15 cellular contexts compared by ENCODE assay signal in the genomic region with DNA sequence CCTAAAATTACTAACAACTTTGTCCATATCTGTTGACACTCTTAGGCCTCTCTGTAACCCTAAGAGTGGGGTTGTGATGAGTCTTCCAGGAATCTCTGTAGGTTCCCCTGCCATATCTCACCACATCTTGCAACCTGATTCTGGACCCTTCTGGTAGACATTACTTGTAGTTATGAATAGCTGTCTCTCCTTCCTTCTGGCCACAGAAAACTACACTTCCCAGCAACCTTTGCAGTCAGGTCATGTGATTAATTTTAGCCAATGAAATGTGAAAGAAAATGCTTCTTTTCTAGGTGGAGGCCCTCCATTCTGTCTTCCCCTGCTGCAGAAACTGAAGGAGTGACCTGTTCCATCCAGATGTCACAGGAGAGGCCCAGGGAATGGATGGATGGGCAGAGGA.
DNase-seq lines count a peak whose midpoint lies in the region; ATAC-seq, FAIRE-seq and TF ChIP-seq lines count a peak whose summit lies in the region.
"Had no signal": no experiment of that assay in that cellular context is flagged by ENCODE, and none has a peak within 500 bp of the region (broad histone marks: within the 10 kb centered on the region; RNA-seq: fewer than 3 reads in every experiment).

No MANE protein-coding gene starts in this region.

- no peak overlapping the region for H3K4me3 ChIP-seq in heart left ventricle
- H3K4me3 ChIP-seq: smooth muscle cell had no signal

- DNase-seq in DMS 273 (lab: John Stamatoyannopoulos, UW; ENCODE audit: unreplicated experiment), result peak; percentile 44
- no peak for DNase-seq in DMS 273 treated with DMSO at 0.1 percent for 48 hours (lab: John Stamatoyannopoulos, UW)
- DNase-seq in GM19239 (ENCODE audit: insufficient read length, low spot score), result no peak
- DNase-seq in RWPE1 (ENCODE audit: low spot score), result peak; percentile 7
- DNase-seq in germinal center (ENCODE audit: low spot score), result peak; percentile 40
- DNase-seq in DMS153 (lab: John Stamatoyannopoulos, UW), result no peak
- no peak for DNase-seq in heart left ventricle
- DNase-seq: Caco-2, endodermal cell, head of caudate nucleus, left ventricle myocardium superior, WERI-Rb-1 had no signal

- intact Hi-C loops in heart left ventricle (cut with DNase I), result no loop called here

- ATAC-seq in heart left ventricle (no peak), GM21737 (IDR thresholded peaks at IDR 0.05; ENCODE audit: unreplicated experiment) (no peak)
- ATAC-seq: left ventricle myocardium superior had no signal

- TF ChIP-seq POLR2A in heart left ventricle (IDR thresholded peaks at IDR 0.05), result no peak

- TF ChIP-seq CTCF in RWPE1 (conservative IDR thresholded peaks at IDR 0.05; ENCODE audit: low read depth) (no peak), heart left ventricle (IDR thresholded peaks at IDR 0.05) (no peak)

- no peaks in the 10 kb centered on the region for H3K4me1 ChIP-seq in heart left ventricle

- FAIRE-seq in GM19239 (lab: Jason Lieb, UNC), result peak; percentile 47

- no peak overlapping the region for H3K27ac ChIP-seq in RWPE1
- H3K27ac ChIP-seq in heart left ventricle, result no peak overlapping the region
- H3K27ac ChIP-seq: 22Rv1, WERI-Rb-1 had no signal

- CTCF ChIA-PET in RWPE1 (lab: Yijun Ruan, JAX), result no interaction called here

- no peaks in the 10 kb centered on the region for H3K27me3 ChIP-seq in heart left ventricle

- peaks cover 0 to 59% (median 27%) of the 10 kb centered on the region in 9 donors for H3K36me3 ChIP-seq in heart left ventricle
- H3K36me3 ChIP-seq: WERI-Rb-1 had no signal

- H3K9me3 ChIP-seq in heart left ventricle, result no peaks in the 10 kb centered on the region
- H3K9me3 ChIP-seq: Caco-2 had no signal

- POLR2A ChIA-PET in RWPE1 (lab: Yijun Ruan, JAX; ENCODE audit: low non-redundant PET), result no interaction called here

Comparison
In these comparisons a context has a peak if more than half of its experiments do, and no peak if none do; other contexts are left out.
1. DNase-seq: peak in DMS 273 (single experiment), RWPE1 (single experiment) and germinal center (single experiment); none in DMS 273 treated with DMSO at 0.1 percent for 48 hours (single experiment), GM19239 (single experiment), DMS153 (single experiment) and heart left ventricle (0 of 5).